Comparison of ENCODE assay signal across 8 cellular contexts in the genomic region with DNA sequence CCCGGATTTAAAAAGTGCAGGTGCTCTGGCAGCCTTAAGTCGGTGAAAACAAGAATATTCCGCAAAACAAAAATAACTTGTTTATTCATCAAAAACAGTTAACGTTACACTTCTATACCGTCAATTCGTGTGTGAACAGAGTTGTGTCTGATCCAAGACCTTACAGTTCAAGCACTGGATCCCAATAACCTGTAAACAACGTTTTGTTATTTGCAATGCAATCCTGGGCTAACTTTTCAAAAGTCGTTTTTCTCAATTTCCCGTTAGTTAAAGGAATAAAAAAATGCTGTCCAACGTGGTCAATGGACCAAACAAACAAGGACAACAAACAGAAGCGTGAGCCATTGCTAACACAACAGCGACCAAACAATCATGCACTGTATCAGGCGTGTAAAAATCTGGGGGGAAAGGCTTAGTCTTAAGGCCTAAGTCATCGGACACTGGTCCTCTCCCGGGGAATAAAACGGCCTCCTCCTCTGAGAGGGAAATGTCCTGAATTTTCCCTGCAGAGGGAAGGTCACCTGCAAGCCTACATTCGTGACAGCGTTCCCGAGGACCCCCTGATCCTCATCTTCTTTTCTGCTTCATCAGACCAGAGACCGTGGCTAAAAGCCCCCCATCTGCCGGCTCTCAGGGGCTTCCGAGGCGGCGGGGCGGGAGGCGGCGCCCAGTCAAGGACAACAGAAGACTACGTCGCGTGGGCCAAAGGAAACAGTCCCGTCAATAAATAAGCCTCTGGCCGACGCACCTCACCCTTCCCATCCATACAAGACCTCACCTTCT. TPM values are rescaled to one million over a fixed set of nuclear protein-coding genes. Genes with fewer than 3 reads are reported as not detected.
DNase-seq lines count a peak whose midpoint lies in the region; ATAC-seq and TF ChIP-seq lines count a peak whose summit lies in the region.

No MANE protein-coding gene starts in this region.

- H3K27me3 Mint-ChIP-seq in chondrocyte (ENCODE audit: low read depth) = no peaks in the 10 kb centered on the region

- H3K4me3 ChIP-seq in lower lobe of right lung (peak overlapping the region; percentile 87), thyroid gland (replicated peaks in 1 of 3) (peak overlapping the region; percentile 47 to 78 (median 50))

- peak; percentile 60 for DNase-seq in DMS 273 (lab: John Stamatoyannopoulos, UW; ENCODE audit: unreplicated experiment)
- no peak for DNase-seq in DMS 273 treated with DMSO at 0.1 percent for 48 hours (lab: John Stamatoyannopoulos, UW)
- peak; percentile 20 for DNase-seq in HCEC 1CT
- peak; percentile 45 for DNase-seq in NAMALWA (ENCODE audit: low spot score)
- no peak for DNase-seq in chondrocyte (ENCODE audit: low spot score)
- DNase-seq in lower lobe of right lung = no peak
- no peak for DNase-seq in thyroid gland
- DNase-seq in stimulated activated naive CD4-positive, alpha-beta T cell treated with Interleukin-2 at 50 U/mL for 16 hours (lab: John Stamatoyannopoulos, UW) = no peak

- TF ChIP-seq CTCF in chondrocyte (IDR thresholded peaks at IDR 0.05) (no peak), lower lobe of right lung (IDR thresholded peaks at IDR 0.05) (no peak), thyroid gland (IDR thresholded peaks at IDR 0.05) (peak in 1 of 6 experiments; percentile 10)

- 0 to 1% methylated on average over 21 to 33 of the region's 33 CpGs for WGBS in thyroid gland, 2 donors

- no peaks in the 10 kb centered on the region for H3K9me3 Mint-ChIP-seq in chondrocyte (ENCODE audit: low read depth)

- H3K36me3 Mint-ChIP-seq in chondrocyte (ENCODE audit: low read depth) = peaks cover 20% of the 10 kb centered on the region

- H3K4me1 ChIP-seq in lower lobe of right lung (peaks cover 41% of the 10 kb centered on the region), thyroid gland (peaks cover 10 to 23% of the 10 kb centered on the region in 2 donors)

- TF ChIP-seq POLR2A in thyroid gland (IDR thresholded peaks at IDR 0.05) = no peak

- H3K27me3 ChIP-seq in lower lobe of right lung (ENCODE audit: low read depth) = no peaks in the 10 kb centered on the region
- no peaks in the 10 kb centered on the region for H3K27me3 ChIP-seq in thyroid gland

- intact Hi-C loops in lower lobe of right lung (cut with DNase I) = no loop called here
- intact Hi-C loops in thyroid gland (cut with DNase I) = no loop called here

- H3K9me3 ChIP-seq in lower lobe of right lung (no peaks in the 10 kb centered on the region), thyroid gland (no peaks in the 10 kb centered on the region)

- H3K36me3 ChIP-seq in lower lobe of right lung (peaks cover 34% of the 10 kb centered on the region), thyroid gland (peaks cover 13 to 28% of the 10 kb centered on the region in 2 donors)

- H3K27ac ChIP-seq in lower lobe of right lung = peak overlapping the region; percentile 90
- peak overlapping the region; percentile 76 to 95 (median 89) for H3K27ac ChIP-seq in thyroid gland

- H3K4me1 Mint-ChIP-seq in chondrocyte (ENCODE audit: low read depth) = peaks cover 49% of the 10 kb centered on the region

- H3K27ac Mint-ChIP-seq in chondrocyte (ENCODE audit: unreplicated experiment) = peak overlapping the region; percentile 99

- peak overlapping the region; percentile 82 for H3K4me3 Mint-ChIP-seq in chondrocyte (ENCODE audit: unreplicated experiment)

- peak; percentile 3 to 28 for ATAC-seq in lower lobe of right lung

RNA-seq across cellular contexts. Expression of a gene that starts 0.5 kb away (rescaled TPM):
- total RNA-seq in chondrocyte (81.5 to 99.5 TPM (median 82.7 TPM) in 3 replicates), lower lobe of right lung (58.2 TPM), thyroid gland (100 to 1,000 TPM in 1 of 4 donors, 10 to 100 TPM in 3; 50.9 to 162 (median 82.8) TPM)

RNA-seq across cellular contexts. Expression of a gene that starts 0.9 kb away (rescaled TPM):
- total RNA-seq in chondrocyte (420 to 505 TPM (median 436 TPM) in 3 replicates), lower lobe of right lung (408 TPM), thyroid gland (100 to 1,000 TPM; 252 to 766 (median 327) TPM)

Comparison
In these comparisons a context has a peak if more than half of its experiments do, and no peak if none do; other contexts are left out.
1. DNase-seq: peak in DMS 273 (single experiment), HCEC 1CT (single experiment) and NAMALWA (single experiment); none in DMS 273 treated with DMSO at 0.1 percent for 48 hours (single experiment), chondrocyte (single experiment), lower lobe of right lung (single experiment), thyroid gland (0 of 2) and stimulated activated naive CD4-positive, alpha-beta T cell treated with Interleukin-2 at 50 U/mL for 16 hours (single experiment).